38 cellular contexts compared by ENCODE assay signal in genomic region chr20:1189827-1190226, GRCh38. TPM values are rescaled to one million over a fixed set of nuclear protein-coding genes. Genes with fewer than 3 reads are reported as not detected.
"Had no signal": no experiment of that assay in that cellular context is flagged by ENCODE, and none has a peak within 500 bp of the region (broad histone marks: within the 10 kb centered on the region; RNA-seq: fewer than 3 reads in every experiment).

No MANE protein-coding gene starts in this region.

- H3K9me3 ChIP-seq: MG63 had no signal

- DNase-seq: MG63, MM.1S, MV-4-11, NCI-H1048, NCI-H1092, NCI-H1092 treated with DMSO at 0.1 percent for 48 hours, NCI-H1105, NCI-H1105 treated with DMSO at 0.1 percent for 48 hours, NCI-H1417, NCI-H1417 treated with DMSO at 0.1 percent for 48 hours, NCI-H1436, NCI-H1436 treated with DMSO at 0.1 percent for 48 hours, NCI-H146, NCI-H1694, NCI-H1694 treated with DMSO at 0.1 percent for 48 hours, NCI-H187, NCI-H187 treated with DMSO at 0.1 percent for 48 hours, NCI-H1930, NCI-H2029, NCI-H2029 treated with DMSO at 0.1 percent for 48 hours, NCI-H2081, NCI-H2081 treated with DMSO at 0.1 percent for 48 hours, NCI-H2107, NCI-H2171, NCI-H2171 treated with DMSO at 0.1 percent for 48 hours, NCI-H2227 treated with DMSO at 0.1 percent for 48 hours, NCI-H226, NCI-H345, NCI-H446, NCI-H446 treated with DMSO at 0.1 percent for 48 hours, NCI-H510A, NCI-H510A treated with DMSO at 0.1 percent for 48 hours, NCI-H524, NCI-H524 treated with DMSO at 0.1 percent for 48 hours, NCI-H526 had no signal

- H3K4me3 ChIP-seq: MG63 had no signal

- H3K36me3 ChIP-seq: MG63 had no signal

RNA-seq across cellular contexts. Expression of gene TMEM74B, which starts 5.0 kb away (rescaled TPM):
- total RNA-seq: LHCN-M2, MCF 10A had no signal

RNA-seq across cellular contexts. Expression of gene C20orf202, which starts 13.4 kb away (rescaled TPM):
- total RNA-seq: LHCN-M2, M059J, MCF 10A had no signal

RNA-seq across cellular contexts. Expression of gene RAD21L1, which starts 36.0 kb away (rescaled TPM):
- total RNA-seq: MCF 10A had no signal
